ENCODE assay signal across 8 cellular contexts in the genomic region with DNA sequence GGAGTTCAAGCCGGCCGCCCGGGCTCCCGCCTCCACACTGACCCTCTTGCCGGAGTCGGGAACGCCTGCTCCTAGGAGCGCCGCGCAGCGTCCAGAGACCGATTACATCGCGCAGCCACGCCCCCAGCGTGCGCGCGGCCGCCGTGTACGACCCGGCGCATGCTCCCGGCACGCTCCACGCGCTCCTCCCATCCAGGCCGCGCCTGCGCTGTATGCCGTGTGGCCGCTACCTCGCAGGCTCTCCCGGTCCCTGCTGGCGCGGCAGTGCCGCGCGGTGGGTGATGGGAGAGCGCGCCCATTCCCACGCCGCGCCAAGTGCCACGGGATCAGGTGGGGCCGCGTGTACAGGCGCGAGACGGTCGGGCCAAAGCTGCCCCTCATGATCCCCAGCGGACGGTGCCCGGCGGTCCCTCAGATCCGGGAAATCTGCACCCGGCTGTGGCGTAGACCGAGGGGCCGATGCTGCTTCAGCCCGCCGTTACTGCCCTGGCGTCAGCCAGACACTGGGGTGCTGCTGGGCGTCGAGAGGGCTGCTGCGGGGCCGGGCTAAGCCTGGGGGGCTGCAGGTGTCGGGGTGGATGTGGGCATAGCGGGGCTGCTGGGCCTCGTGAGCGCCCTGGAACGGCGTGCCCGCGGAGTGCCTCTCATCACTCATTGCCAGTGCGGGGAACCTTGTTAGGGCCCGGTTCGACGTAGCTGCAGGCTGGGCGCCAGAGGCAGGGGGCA. TPM values are rescaled to one million over a fixed set of nuclear protein-coding genes. Genes with fewer than 3 reads are reported as not detected.
DNase-seq lines count a peak whose midpoint lies in the region; ATAC-seq, FAIRE-seq and TF ChIP-seq lines count a peak whose summit lies in the region.

A gene with protein sequence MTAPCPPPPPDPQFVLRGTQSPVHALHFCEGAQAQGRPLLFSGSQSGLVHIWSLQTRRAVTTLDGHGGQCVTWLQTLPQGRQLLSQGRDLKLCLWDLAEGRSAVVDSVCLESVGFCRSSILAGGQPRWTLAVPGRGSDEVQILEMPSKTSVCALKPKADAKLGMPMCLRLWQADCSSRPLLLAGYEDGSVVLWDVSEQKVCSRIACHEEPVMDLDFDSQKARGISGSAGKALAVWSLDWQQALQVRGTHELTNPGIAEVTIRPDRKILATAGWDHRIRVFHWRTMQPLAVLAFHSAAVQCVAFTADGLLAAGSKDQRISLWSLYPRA (minus strand): TSS at position 97 of the 726 bp plus-strand sequence. CDS start 33,519 bp downstream, outside the sequence.
A gene with protein sequence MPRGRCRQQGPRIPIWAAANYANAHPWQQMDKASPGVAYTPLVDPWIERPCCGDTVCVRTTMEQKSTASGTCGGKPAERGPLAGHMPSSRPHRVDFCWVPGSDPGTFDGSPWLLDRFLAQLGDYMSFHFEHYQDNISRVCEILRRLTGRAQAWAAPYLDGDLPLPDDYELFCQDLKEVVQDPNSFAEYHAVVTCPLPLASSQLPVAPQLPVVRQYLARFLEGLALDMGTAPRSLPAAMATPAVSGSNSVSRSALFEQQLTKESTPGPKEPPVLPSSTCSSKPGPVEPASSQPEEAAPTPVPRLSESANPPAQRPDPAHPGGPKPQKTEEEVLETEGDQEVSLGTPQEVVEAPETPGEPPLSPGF (minus strand): TSS at position 97 of the 726 bp plus-strand sequence. CDS start 2,613 bp downstream, outside the sequence.

- peak; percentile 96 for FAIRE-seq in GM18507 (lab: Jason Lieb, UNC)
- no peak for FAIRE-seq in astrocyte (lab: Jason Lieb, UNC)

- peaks cover 2% of the 10 kb centered on the region for H3K36me3 ChIP-seq in astrocyte (ENCODE audit: insufficient read depth, low read length)
- peaks cover 23% of the 10 kb centered on the region for H3K36me3 ChIP-seq in rectal smooth muscle tissue (ENCODE audit: control insufficient read depth, insufficient read depth, low read length)
- H3K36me3 ChIP-seq in aorta (ENCODE audit: control insufficient read depth in 1 of 2, insufficient read depth in 2 of 2, low read length in 1 of 2), result no peaks in the 10 kb centered on the region

- peaks cover 64% of the 10 kb centered on the region for H3K79me2 ChIP-seq in astrocyte (ENCODE audit: insufficient read depth, low read length)

- peak within 1 kb of the TSS; percentile 98 for H3K4me2 ChIP-seq in astrocyte (ENCODE audit: low read length)

- intact Hi-C loops in aorta (cut with DNase I), result loop anchor here in 1 of 2 donors (10.0 kb wide), 1 partner anchor 60 kb away; no protein-coding TSS in a partner anchor

- peaks cover 43% of the 10 kb centered on the region for H4K20me1 ChIP-seq in astrocyte (ENCODE audit: insufficient read depth, low read length)

- H3K27me3 ChIP-seq in astrocyte (ENCODE audit: insufficient read depth, low read length) (no peaks in the 10 kb centered on the region), rectal smooth muscle tissue (ENCODE audit: control insufficient read depth, insufficient read depth, low read length) (no peaks in the 10 kb centered on the region), aorta (ENCODE audit: control insufficient read depth in 1 of 2, insufficient read depth in 2 of 2, low read length in 1 of 2) (no peaks in the 10 kb centered on the region)

- peak within 1 kb of the TSS; percentile 84 for H2AFZ ChIP-seq in astrocyte (ENCODE audit: low read depth, low read length)

- no peaks in the 10 kb centered on the region for H3K9me3 ChIP-seq in astrocyte (ENCODE audit: insufficient read depth, low read depth, low read length)
- no peaks in the 10 kb centered on the region for H3K9me3 ChIP-seq in aorta (ENCODE audit: control insufficient read depth, low read length)

- WGBS in aorta, 2 donors, result 0% methylated on average over 71 to 81 of the region's 81 CpGs

- H3K27ac Mint-ChIP-seq in T-helper 2 cell treated with Interferon-gamma antibody and Interleukin-4, amounts not matched to agents 5 μg/mL and 100 μg/mL, for 36 hours, result peak within 1 kb of the TSS; percentile 94
- peak within 1 kb of the TSS; percentile 90 for H3K27ac Mint-ChIP-seq in astrocyte (ENCODE audit: unreplicated experiment)

- H3K27ac ChIP-seq in astrocyte (ENCODE audit: low read depth, low read length), result peak within 1 kb of the TSS; percentile 74
- peak within 1 kb of the TSS; percentile 94 for H3K27ac ChIP-seq in rectal smooth muscle tissue (ENCODE audit: low read depth, low read length)
- peak within 1 kb of the TSS in 1 of 2 donors; percentile 72 for H3K27ac ChIP-seq in aorta (ENCODE audit: low read depth in 1 of 2, low read length in 2 of 2)

- H3K9me3 Mint-ChIP-seq in T-helper 2 cell treated with Interferon-gamma antibody and Interleukin-4, amounts not matched to agents 5 μg/mL and 100 μg/mL, for 36 hours, result no peaks in the 10 kb centered on the region
- H3K9me3 Mint-ChIP-seq in astrocyte (ENCODE audit: unreplicated experiment), result no peaks in the 10 kb centered on the region

- no peaks in the 10 kb centered on the region for H3K27me3 Mint-ChIP-seq in T-helper 2 cell treated with Interferon-gamma antibody and Interleukin-4, amounts not matched to agents 5 μg/mL and 100 μg/mL, for 36 hours (ENCODE audit: low read depth)
- no peaks in the 10 kb centered on the region for H3K27me3 Mint-ChIP-seq in astrocyte (ENCODE audit: low read depth, unreplicated experiment)

- ATAC-seq in HG02973 (IDR thresholded peaks at IDR 0.05; ENCODE audit: unreplicated experiment) (peak; percentile 75), aorta (ENCODE audit: low FRiP score) (peak; percentile 98)

- H3K4me1 ChIP-seq in astrocyte (ENCODE audit: insufficient read depth, low read length) (peaks cover 29% of the 10 kb centered on the region), rectal smooth muscle tissue (ENCODE audit: control insufficient read depth, insufficient read depth, low read length) (peaks cover 19% of the 10 kb centered on the region), aorta (ENCODE audit: control insufficient read depth in 1 of 2, insufficient read depth in 2 of 2, low read length in 2 of 2) (no peaks in the 10 kb centered on the region)

- no peak for TF ChIP-seq CTCF in astrocyte (IDR thresholded peaks at IDR 0.05; ENCODE audit: insufficient read depth, low read depth, low read length)

- peak within 1 kb of the TSS; percentile 84 for H3K9ac ChIP-seq in astrocyte (ENCODE audit: low read length)
- peak within 1 kb of the TSS; percentile 92 for H3K9ac ChIP-seq in rectal smooth muscle tissue (ENCODE audit: low read length)

- peaks cover 15% of the 10 kb centered on the region for H3K36me3 Mint-ChIP-seq in T-helper 2 cell treated with Interferon-gamma antibody and Interleukin-4, amounts not matched to agents 5 μg/mL and 100 μg/mL, for 36 hours (ENCODE audit: low read depth)
- peaks cover 24% of the 10 kb centered on the region for H3K36me3 Mint-ChIP-seq in astrocyte (ENCODE audit: low read depth, unreplicated experiment)

- peak; percentile 97 for DNase-seq in GM18507 (ENCODE audit: extremely low spot score, insufficient read length, low read depth)
- peak; percentile 93 to 96 for DNase-seq in NCI-H1930 (lab: John Stamatoyannopoulos, UW)
- peak; percentile 98 for DNase-seq in T-helper 2 cell treated with Interferon-gamma antibody and Interleukin-4, amounts not matched to agents 5 μg/mL and 100 μg/mL, for 36 hours (ENCODE audit: low spot score)
- peak; percentile 90 for DNase-seq in astrocyte (ENCODE audit: low read depth)
- DNase-seq in hepatic stellate cell (ENCODE audit: low spot score), result peak; percentile 98
- peak; percentile 98 to 100 for DNase-seq in aorta

- H3K4me3 Mint-ChIP-seq in T-helper 2 cell treated with Interferon-gamma antibody and Interleukin-4, amounts not matched to agents 5 μg/mL and 100 μg/mL, for 36 hours, result peak within 1 kb of the TSS; percentile 97
- H3K4me3 Mint-ChIP-seq in astrocyte (ENCODE audit: unreplicated experiment), result peak within 1 kb of the TSS; percentile 96

- peak within 1 kb of the TSS; percentile 78 for H3K4me3 ChIP-seq in astrocyte (ENCODE audit: insufficient read depth, low read depth, low read length)
- H3K4me3 ChIP-seq in rectal smooth muscle tissue (ENCODE audit: low read length), result peak within 1 kb of the TSS; percentile 94
- peak within 1 kb of the TSS; percentile 59 to 79 for H3K4me3 ChIP-seq in aorta (ENCODE audit: low read length in 2 of 2)

- peaks cover 22% of the 10 kb centered on the region for H3K4me1 Mint-ChIP-seq in T-helper 2 cell treated with Interferon-gamma antibody and Interleukin-4, amounts not matched to agents 5 μg/mL and 100 μg/mL, for 36 hours (ENCODE audit: low read depth)
- peaks cover 30% of the 10 kb centered on the region for H3K4me1 Mint-ChIP-seq in astrocyte (ENCODE audit: low read depth, unreplicated experiment)

RNA-seq across cellular contexts. Expression of the first gene that starts in this region (rescaled TPM):
- total RNA-seq in astrocyte (10.4 and 14.3 TPM in 2 replicates), aorta (1 to 10 TPM; 4.7 to 5.0 TPM)
- 10 to 100 TPM in 1 of 2 donors, 1 to 10 TPM in 1; 4.3 to 12.6 TPM for polyA plus RNA-seq in aorta

RNA-seq across cellular contexts. Expression of the second gene that starts in this region (rescaled TPM):
- total RNA-seq in astrocyte (33.6 and 43.0 TPM in 2 replicates), aorta (10 to 100 TPM in 1 of 2 donors, 1 to 10 TPM in 1; 7.7 to 16.6 TPM)
- polyA plus RNA-seq in aorta, result 1 to 10 TPM; 5.5 to 8.0 TPM
